ENCODE assay signal across 8 cellular contexts in the genomic region with DNA sequence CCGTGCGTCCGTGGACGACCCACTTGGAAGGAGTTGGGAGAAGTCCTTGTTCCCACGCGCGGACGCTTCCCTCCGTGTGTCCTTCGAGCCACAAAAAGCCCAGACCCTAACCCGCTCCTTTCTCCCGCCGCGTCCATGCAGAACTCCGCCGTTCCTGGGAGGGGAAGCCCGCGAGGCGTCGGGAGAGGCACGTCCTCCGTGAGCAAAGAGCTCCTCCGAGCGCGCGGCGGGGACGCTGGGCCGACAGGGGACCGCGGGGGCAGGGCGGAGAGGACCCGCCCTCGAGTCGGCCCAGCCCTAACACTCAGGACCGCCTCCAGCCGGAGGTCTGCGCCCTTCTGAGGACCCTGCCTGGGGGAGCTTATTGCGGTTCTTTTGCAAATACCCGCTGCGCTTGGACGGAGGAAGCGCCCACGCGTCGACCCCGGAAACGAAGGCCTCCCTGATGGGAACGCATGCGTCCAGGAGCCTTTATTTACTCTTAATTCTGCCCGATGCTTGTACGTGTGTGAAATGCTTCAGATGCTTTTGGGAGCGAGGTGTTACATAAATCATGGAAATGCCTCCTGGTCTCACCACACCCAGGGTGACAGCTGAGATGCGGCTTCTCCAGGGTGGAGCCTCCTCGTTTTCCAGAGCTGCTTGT. TPM values are rescaled to one million over a fixed set of nuclear protein-coding genes. Genes with fewer than 3 reads are reported as not detected.
A peak's percentile ranks its signal among the peaks of the same experiment; 100 is the strongest.
DNase-seq lines count a peak whose midpoint lies in the region; ATAC-seq, FAIRE-seq and TF ChIP-seq lines count a peak whose summit lies in the region.

No MANE protein-coding gene starts in this region.

- H3K4me1 Mint-ChIP-seq in Calu3 (ENCODE audit: low read depth, unreplicated experiment): no peaks in the 10 kb centered on the region
- H3K4me1 Mint-ChIP-seq in T-cell: peaks cover 15 to 20% (median 15%) of the 10 kb centered on the region in 3 donors
- peaks cover 10% of the 10 kb centered on the region for H3K4me1 Mint-ChIP-seq in nephron

- POLR2A ChIA-PET in T-cell (lab: Charles Lee): no interaction called here

- no peak for FAIRE-seq in GM19239 (lab: Jason Lieb, UNC)

- TF ChIP-seq CTCF in Calu3 (IDR thresholded peaks at IDR 0.05; ENCODE audit: unreplicated experiment) (no peak), epithelial cell of proximal tubule (conservative IDR thresholded peaks at IDR 0.05; ENCODE audit: low read depth, low read length) (no peak), nephron (IDR thresholded peaks at IDR 0.05; ENCODE audit: unreplicated experiment in 3 of 3) (no peak)

- intact Hi-C loops in Calu3 (cut with micrococcal nuclease; ENCODE audit: unreplicated experiment): no loop called here

- H3K4me3 Mint-ChIP-seq in Calu3 (ENCODE audit: low read depth, unreplicated experiment) (peak overlapping the region; percentile 72), T-cell (peak overlapping the region; percentile 73 to 76 (median 75)), nephron (peak overlapping the region; percentile 82 to 90 (median 83))

- no TSS peak for BruUV-seq in Calu3 (replicated peaks; lab: Mats Ljungman, UMichigan)

- peak overlapping the region; percentile 56 for H3K4me3 ChIP-seq in epithelial cell of proximal tubule (ENCODE audit: low read depth, low read length)

- no peaks in the 10 kb centered on the region for H3K27me3 Mint-ChIP-seq in Calu3 (ENCODE audit: unreplicated experiment)
- peaks cover 0 to 5% of the 10 kb centered on the region in 2 donors for H3K27me3 Mint-ChIP-seq in T-cell
- no peaks in the 10 kb centered on the region for H3K27me3 Mint-ChIP-seq in nephron (ENCODE audit: low read depth)

- DNase-seq in Calu3: peak; percentile 48
- peak; percentile 26 for DNase-seq in HS-27A (ENCODE audit: low read depth)
- DNase-seq in T-cell: no peak
- no peak for DNase-seq in epithelial cell of proximal tubule (ENCODE audit: low read depth)
- DNase-seq in stimulated activated CD4-positive, alpha-beta T cell treated with anti-CD3 and anti-CD28 coated beads, Interleukin-4, amount 100 ng/mL, for 24 hours: no peak
- no peak for DNase-seq in GM19239 (ENCODE audit: insufficient read length, low spot score)
- DNase-seq in NCI-H1694 (lab: John Stamatoyannopoulos, UW): no peak

- H3K36me3 Mint-ChIP-seq in Calu3 (ENCODE audit: insufficient read depth, unreplicated experiment) (peaks cover 20% of the 10 kb centered on the region), T-cell (peaks cover 25% of the 10 kb centered on the region), nephron (ENCODE audit: low read depth) (peaks cover 22% of the 10 kb centered on the region)

- H3K9me3 Mint-ChIP-seq in Calu3 (ENCODE audit: low read depth, unreplicated experiment): no peaks in the 10 kb centered on the region
- H3K9me3 Mint-ChIP-seq in T-cell: no peaks in the 10 kb centered on the region
- H3K9me3 Mint-ChIP-seq in nephron: no peaks in the 10 kb centered on the region

- CTCF ChIA-PET in Calu3 (lab: Charles Lee): interaction anchor here (0.7 kb wide), 1 partner anchor 23 kb away, joined by 4 read pairs; no protein-coding TSS in a partner anchor
- CTCF ChIA-PET in T-cell (lab: Charles Lee): no interaction called here

- H3K27ac Mint-ChIP-seq in Calu3 (ENCODE audit: unreplicated experiment) (peak overlapping the region; percentile 60), T-cell (no peak overlapping the region), nephron (peak overlapping the region in 1 of 3 experiments; percentile 68)

- ATAC-seq in T-cell (replicated peaks in 1 of 4): peak in 3 of 4 experiments; percentile 28 to 37 (median 31)

RNA-seq across cellular contexts. Expression of a gene that starts 32.4 kb away (rescaled TPM):
- total RNA-seq in Calu3 (2022): 47.5 and 59.4 TPM in 2 replicates
- 100 to 1,000 TPM; 145 to 258 (median 205) TPM for total RNA-seq in T-cell
- total RNA-seq in epithelial cell of proximal tubule: 86.2 and 98.8 TPM in 2 replicates

Comparison
In these comparisons a context has a peak if more than half of its experiments do, and no peak if none do; other contexts are left out.
1. DNase-seq: peak in Calu3 (single experiment) and HS-27A (single experiment); none in T-cell (0 of 34), epithelial cell of proximal tubule (single experiment), stimulated activated CD4-positive, alpha-beta T cell treated with anti-CD3 and anti-CD28 coated beads, Interleukin-4, amount 100 ng/mL, for 24 hours (single experiment), GM19239 (single experiment) and NCI-H1694 (single experiment).
2. Peak in every context shown above with its lines, with median percentiles within 50 percentile points of each other: H3K4me3 Mint-ChIP-seq.